ENCODE assay signal across 8 cellular contexts in the genomic region with DNA sequence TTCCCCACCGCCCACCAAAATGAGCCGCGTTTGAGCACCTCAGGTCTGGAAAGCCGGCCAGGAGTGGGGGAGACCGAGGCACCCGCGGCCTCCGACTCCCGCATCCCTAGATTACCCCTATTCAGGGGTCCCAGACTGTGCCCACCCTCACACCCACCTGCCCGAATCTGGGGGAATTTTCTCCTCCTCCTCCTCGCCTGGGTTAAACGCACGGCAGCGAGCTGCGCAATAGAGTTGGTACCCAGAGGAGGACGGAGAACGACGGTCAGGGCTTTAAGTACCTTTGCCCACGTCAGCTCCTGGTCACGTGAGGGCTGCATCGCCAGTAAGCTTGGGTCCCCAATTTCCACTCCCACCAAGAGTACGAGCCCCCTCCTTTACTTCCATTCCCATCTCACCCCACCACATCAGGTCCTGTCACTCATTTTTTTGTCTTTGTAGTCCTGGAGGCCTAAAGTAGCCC. TPM values are rescaled to one million over a fixed set of nuclear protein-coding genes. Genes with fewer than 3 reads are reported as not detected.
DNase-seq lines count a peak whose midpoint lies in the region; ATAC-seq and TF ChIP-seq lines count a peak whose summit lies in the region.

A gene (minus strand): TSS at position 250 of the 463 bp plus-strand sequence. CDS start 2,262 bp downstream, outside the sequence.

- peaks cover 9% of the 10 kb centered on the region for H3F3A ChIP-seq in SK-N-SH (replicated peaks; ENCODE audit: insufficient read depth)

- H3K9me3 Mint-ChIP-seq in MCF 10A (ENCODE audit: unreplicated experiment) = no peaks in the 10 kb centered on the region
- peaks cover 26% of the 10 kb centered on the region for H3K9me3 Mint-ChIP-seq in mesothelial cell of epicardium

- peak within 1 kb of the TSS; percentile 33 to 72; a peak in 3 of 4 replicates for H3K27ac ChIP-seq in SK-N-SH (ENCODE audit: low read depth in 2 of 2, low read length in 1 of 2)
- H3K27ac ChIP-seq in temporal lobe (ENCODE audit: low read depth, low read length) = peak within 1 kb of the TSS; percentile 55

- 21% methylated on average over 16 of the region's 22 CpGs for WGBS in SK-N-SH (ENCODE audit: low lambda C conversion rate)

- TF ChIP-seq CTCF in MCF 10A (IDR thresholded peaks at IDR 0.05; ENCODE audit: unreplicated experiment) (no peak), SK-N-SH (IDR thresholded peaks at IDR 0.05) (no peak), epithelial cell of esophagus (IDR thresholded peaks at IDR 0.05; ENCODE audit: insufficient read depth, low read depth, low read length, missing control alignments) (no peak), mesothelial cell of epicardium (IDR thresholded peaks at IDR 0.05; ENCODE audit: unreplicated experiment) (no peak)

- in situ Hi-C loops in T47D (cut with HindIII; ENCODE audit: low pct_unique_long_range_greater_than_20kb, low sequenced_read_pairs) = no loop called here

- H3K27me3 Mint-ChIP-seq in MCF 10A (ENCODE audit: insufficient read depth, unreplicated experiment) (peaks cover 61% of the 10 kb centered on the region), mesothelial cell of epicardium (ENCODE audit: low read depth) (no peaks in the 10 kb centered on the region)

- no peaks in the 10 kb centered on the region; the same call in 1 of the 2 replicates for H3K79me2 ChIP-seq in SK-N-SH (ENCODE audit: insufficient read depth)

- no peaks in the 10 kb centered on the region for H4K20me1 ChIP-seq in SK-N-SH (ENCODE audit: insufficient read depth)

- H3K27me3 ChIP-seq in SK-N-SH (ENCODE audit: insufficient read depth) = peaks cover 17% of the 10 kb centered on the region

- peaks cover 0 to 15% of the 10 kb centered on the region in 2 experiments for H3K36me3 ChIP-seq in SK-N-SH (replicated peaks in 1 of 2; ENCODE audit: control insufficient read depth in 1 of 2, insufficient read depth in 2 of 2, low read length in 1 of 2)

- H3K4me3 ChIP-seq in SK-N-SH (ENCODE audit: low read depth in 2 of 2, low read length in 1 of 2) = peak within 1 kb of the TSS; percentile 64 to 69
- peak within 1 kb of the TSS; percentile 69 for H3K4me3 ChIP-seq in epithelial cell of esophagus (ENCODE audit: low read length)

- H3K4me1 ChIP-seq in SK-N-SH (ENCODE audit: control insufficient read depth in 1 of 2, insufficient read depth in 2 of 2, low read depth in 1 of 2, low read length in 1 of 2) = peaks cover 0 to 5% of the 10 kb centered on the region in 2 experiments; a peak in 1 of 4 replicates

- ATAC-seq in HG03460 (IDR thresholded peaks at IDR 0.05; ENCODE audit: unreplicated experiment) = peak; percentile 60
- no peak for ATAC-seq in GM18519 (IDR thresholded peaks at IDR 0.05; ENCODE audit: low FRiP score, unreplicated experiment)

- H3K4me3 Mint-ChIP-seq in MCF 10A (ENCODE audit: unreplicated experiment) (no peak within 1 kb of the TSS), mesothelial cell of epicardium (peak within 1 kb of the TSS; percentile 84)

- POLR2A ChIA-PET in MCF 10A (lab: Yijun Ruan, JAX) = no interaction called here
- POLR2A ChIA-PET in SK-N-SH (lab: Yijun Ruan, JAX) = interaction anchor here (1.2 kb wide), 1 partner anchor 18 kb away, joined by 5 read pairs; no protein-coding TSS in a partner anchor

- no peaks in the 10 kb centered on the region for H3K9me2 ChIP-seq in SK-N-SH

- TF ChIP-seq EP300 in SK-N-SH (IDR thresholded peaks at IDR 0.05; ENCODE audit: borderline replicate concordance in 1 of 2, low read depth in 1 of 2, low read length in 1 of 2) = no peak

- CTCF ChIA-PET in MCF 10A (lab: Yijun Ruan, JAX) (no interaction called here), SK-N-SH (lab: Yijun Ruan, JAX) (interaction anchor here (1.3 to 1.5 kb wide), 2 partner anchors 9 to 43 kb away, joined by 3 to 4 read pairs; no protein-coding TSS in a partner anchor)

- H3K9me3 ChIP-seq in SK-N-SH = no peaks in the 10 kb centered on the region

- H2AFZ ChIP-seq in SK-N-SH (ENCODE audit: low read depth) = peak within 1 kb of the TSS; percentile 90

- intact Hi-C loops in MCF 10A (cut with micrococcal nuclease) = no loop called here

- H3K36me3 Mint-ChIP-seq in MCF 10A (ENCODE audit: insufficient read depth, unreplicated experiment) = no peaks in the 10 kb centered on the region
- no peaks in the 10 kb centered on the region for H3K36me3 Mint-ChIP-seq in mesothelial cell of epicardium

- peak within 1 kb of the TSS; percentile 76 for H3K4me2 ChIP-seq in SK-N-SH

- TF ChIP-seq RAD21 in SK-N-SH (IDR thresholded peaks at IDR 0.05; ENCODE audit: low read length) = no peak

- DNase-seq in T47D (ENCODE audit: low read depth in 1 of 2, low spot score in 1 of 2) (peak; percentile 24 to 65), MCF 10A (ENCODE audit: unreplicated experiment) (no peak), SK-N-SH (peak; percentile 81), epithelial cell of esophagus (ENCODE audit: low read depth) (peak; percentile 50), mesothelial cell of epicardium (ENCODE audit: low spot score in 2 of 2, unreplicated experiment in 2 of 2) (peak in 1 of 2 experiments; percentile 56)

- no TSS peak for BruUV-seq in MCF 10A (replicated peaks; lab: Mats Ljungman, UMichigan)

- no peaks in the 10 kb centered on the region for H3K4me1 Mint-ChIP-seq in MCF 10A (ENCODE audit: insufficient read depth, unreplicated experiment)
- H3K4me1 Mint-ChIP-seq in mesothelial cell of epicardium = peaks cover 4% of the 10 kb centered on the region

- no peak within 1 kb of the TSS for H3K27ac Mint-ChIP-seq in MCF 10A (ENCODE audit: low read depth, unreplicated experiment)
- peak within 1 kb of the TSS; percentile 48 for H3K27ac Mint-ChIP-seq in mesothelial cell of epicardium

- H3K9ac ChIP-seq in SK-N-SH = peak within 1 kb of the TSS; percentile 64; the same call in 1 of the 2 replicates

TF ChIP-seq in SK-N-SH, 30 proteins besides CTCF, POLR2A, EP300 and RAD21 (continues in another document):
- TF ChIP-seq, protein P1, sequence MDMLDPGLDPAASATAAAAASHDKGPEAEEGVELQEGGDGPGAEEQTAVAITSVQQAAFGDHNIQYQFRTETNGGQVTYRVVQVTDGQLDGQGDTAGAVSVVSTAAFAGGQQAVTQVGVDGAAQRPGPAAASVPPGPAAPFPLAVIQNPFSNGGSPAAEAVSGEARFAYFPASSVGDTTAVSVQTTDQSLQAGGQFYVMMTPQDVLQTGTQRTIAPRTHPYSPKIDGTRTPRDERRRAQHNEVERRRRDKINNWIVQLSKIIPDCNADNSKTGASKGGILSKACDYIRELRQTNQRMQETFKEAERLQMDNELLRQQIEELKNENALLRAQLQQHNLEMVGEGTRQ (IDR thresholded peaks at IDR 0.05; ENCODE audit: borderline replicate concordance, low read depth, low read length) = peak; percentile 83
- TF ChIP-seq SMC3 (IDR thresholded peaks at IDR 0.05; ENCODE audit: low read depth, low read length) (no peak), POLR2AphosphoS5 (IDR thresholded peaks at IDR 0.05; ENCODE audit: low read depth, low read length) (peak; percentile 95), FOXM1 (IDR thresholded peaks at IDR 0.05; ENCODE audit: low read depth) (no peak), TAF1 (IDR thresholded peaks at IDR 0.05; ENCODE audit: borderline replicate concordance, low read depth, low read length) (peak; percentile 52; the same call in 1 of the 2 replicates), NFIC (IDR thresholded peaks at IDR 0.05; ENCODE audit: borderline replicate concordance) (no peak), YY1 (IDR thresholded peaks at IDR 0.05; ENCODE audit: low read depth) (no peak), FOXJ3 (CRISPR knock-in tag; IDR thresholded peaks at IDR 0.05) (no peak), TEAD4 (IDR thresholded peaks at IDR 0.05; ENCODE audit: borderline replicate concordance, insufficient read depth) (no peak)
- TF ChIP-seq, protein P2, sequence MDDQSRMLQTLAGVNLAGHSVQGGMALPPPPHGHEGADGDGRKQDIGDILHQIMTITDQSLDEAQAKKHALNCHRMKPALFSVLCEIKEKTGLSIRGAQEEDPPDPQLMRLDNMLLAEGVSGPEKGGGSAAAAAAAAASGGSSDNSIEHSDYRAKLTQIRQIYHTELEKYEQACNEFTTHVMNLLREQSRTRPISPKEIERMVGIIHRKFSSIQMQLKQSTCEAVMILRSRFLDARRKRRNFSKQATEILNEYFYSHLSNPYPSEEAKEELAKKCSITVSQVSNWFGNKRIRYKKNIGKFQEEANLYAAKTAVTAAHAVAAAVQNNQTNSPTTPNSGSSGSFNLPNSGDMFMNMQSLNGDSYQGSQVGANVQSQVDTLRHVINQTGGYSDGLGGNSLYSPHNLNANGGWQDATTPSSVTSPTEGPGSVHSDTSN (IDR thresholded peaks at IDR 0.05) = peak; percentile 32; the same call in 1 of the 2 replicates
- TF ChIP-seq, protein P3, sequence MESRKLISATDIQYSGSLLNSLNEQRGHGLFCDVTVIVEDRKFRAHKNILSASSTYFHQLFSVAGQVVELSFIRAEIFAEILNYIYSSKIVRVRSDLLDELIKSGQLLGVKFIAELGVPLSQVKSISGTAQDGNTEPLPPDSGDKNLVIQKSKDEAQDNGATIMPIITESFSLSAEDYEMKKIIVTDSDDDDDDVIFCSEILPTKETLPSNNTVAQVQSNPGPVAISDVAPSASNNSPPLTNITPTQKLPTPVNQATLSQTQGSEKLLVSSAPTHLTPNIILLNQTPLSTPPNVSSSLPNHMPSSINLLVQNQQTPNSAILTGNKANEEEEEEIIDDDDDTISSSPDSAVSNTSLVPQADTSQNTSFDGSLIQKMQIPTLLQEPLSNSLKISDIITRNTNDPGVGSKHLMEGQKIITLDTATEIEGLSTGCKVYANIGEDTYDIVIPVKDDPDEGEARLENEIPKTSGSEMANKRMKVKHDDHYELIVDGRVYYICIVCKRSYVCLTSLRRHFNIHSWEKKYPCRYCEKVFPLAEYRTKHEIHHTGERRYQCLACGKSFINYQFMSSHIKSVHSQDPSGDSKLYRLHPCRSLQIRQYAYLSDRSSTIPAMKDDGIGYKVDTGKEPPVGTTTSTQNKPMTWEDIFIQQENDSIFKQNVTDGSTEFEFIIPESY (IDR thresholded peaks at IDR 0.05; ENCODE audit: borderline replicate concordance, low read depth) = no peak

RNA-seq across cellular contexts. Expression of the gene that starts here (rescaled TPM):
- total RNA-seq in MCF 10A (2022) (not detected in 2 replicates), mesothelial cell of epicardium (110 to 119 TPM (median 116 TPM) in 3 replicates), temporal lobe (56.3 TPM)
- polyA plus RNA-seq in SK-N-SH (2012; rRNA removed) = 32.9 and 38.1 TPM in 2 replicates
- polyA plus RNA-seq in SK-N-SH (2012; cell fraction: cytosol; rRNA removed) = 23.6 and 31.2 TPM in 2 replicates
- 65.7 and 76.5 TPM in 2 replicates for polyA plus RNA-seq in SK-N-SH (2012; cell fraction: nucleus; rRNA removed)

Comparison
In these comparisons a context has a peak if more than half of its experiments do, and no peak if none do; other contexts are left out.
1. RNA of the gene that starts here (total RNA-seq): 110 to 119 TPM in mesothelial cell of epicardium and 56.3 TPM in temporal lobe (single experiment); not detected in MCF 10A; every median in the first group is over 10 times any median in the second.